In genomic region chrX:110698696-110699095, GRCh38 we compare ENCODE assay signal across 14 cellular contexts.
DNase-seq lines count a peak whose midpoint lies in the region; ATAC-seq lines count a peak whose summit lies in the region.
"Had no signal": no experiment of that assay in that cellular context is flagged by ENCODE, and none has a peak within 500 bp of the region (broad histone marks: within the 10 kb centered on the region; RNA-seq: fewer than 3 reads in every experiment).

No MANE protein-coding gene starts in this region.

- no peaks in the 10 kb centered on the region for H3K9me3 ChIP-seq in aorta (ENCODE audit: control insufficient read depth, low read length)
- H3K9me3 ChIP-seq: left lung had no signal

- no peak overlapping the region for H3K27ac ChIP-seq in aorta (ENCODE audit: low read depth in 1 of 2, low read length in 2 of 2)
- H3K27ac ChIP-seq: left lung had no signal

- DNase-seq in OCI-M1 (lab: John Stamatoyannopoulos, UW) (peak; percentile 11), NCI-H187 treated with DMSO at 0.1 percent for 48 hours (lab: John Stamatoyannopoulos, UW) (no peak), medulla oblongata (ENCODE audit: extremely low spot score) (no peak), aorta (no peak)
- DNase-seq: activated CD4-positive, alpha-beta T cell treated with anti-CD3 and anti-CD28 coated beads for 48 hours; activated gamma-delta T cell treated with Interleukin-2 at 50 U/mL for 16 hours; C1 segment of cervical spinal cord; KG1; left lung; T-cell had no signal

- intact Hi-C loops in aorta (cut with DNase I) = no loop called here

- H3K4me1 ChIP-seq in aorta (ENCODE audit: control insufficient read depth in 1 of 2, insufficient read depth in 2 of 2, low read length in 2 of 2) = no peaks in the 10 kb centered on the region
- H3K4me1 ChIP-seq: left lung had no signal

- H3K27me3 ChIP-seq in aorta (ENCODE audit: control insufficient read depth in 1 of 2, insufficient read depth in 2 of 2, low read length in 1 of 2) = no peaks in the 10 kb centered on the region

- no peaks in the 10 kb centered on the region for H3K36me3 ChIP-seq in aorta (ENCODE audit: control insufficient read depth in 1 of 2, insufficient read depth in 2 of 2, low read length in 1 of 2)
- H3K36me3 ChIP-seq: left lung had no signal

- ATAC-seq in GM18867 (IDR thresholded peaks at IDR 0.05; ENCODE audit: unreplicated experiment) = peak; percentile 72
- peak; percentile 85 for ATAC-seq in GM21447 (IDR thresholded peaks at IDR 0.05; ENCODE audit: unreplicated experiment)
- peak; percentile 62 for ATAC-seq in HG03095 (IDR thresholded peaks at IDR 0.05; ENCODE audit: unreplicated experiment)
- no peak for ATAC-seq in GM21526 (IDR thresholded peaks at IDR 0.05; ENCODE audit: low FRiP score, unreplicated experiment)
- no peak for ATAC-seq in aorta (ENCODE audit: low FRiP score)
- ATAC-seq: left lung, T-cell had no signal

- no peak overlapping the region for H3K4me3 ChIP-seq in aorta (ENCODE audit: low read length in 2 of 2)
- H3K4me3 ChIP-seq: left lung had no signal

Comparison
In these comparisons a context has a peak if more than half of its experiments do, and no peak if none do; other contexts are left out.
1. ATAC-seq: peak in GM18867 (single experiment), GM21447 (single experiment) and HG03095 (single experiment); none in GM21526 (single experiment) and aorta (single experiment).